ENCODE assay signal across 17 cellular contexts in genomic region chr11:131614514-131615085, GRCh38.
DNase-seq lines count a peak whose midpoint lies in the region; ATAC-seq and TF ChIP-seq lines count a peak whose summit lies in the region.
"Had no signal": no experiment of that assay in that cellular context is flagged by ENCODE, and none has a peak within 500 bp of the region (broad histone marks: within the 10 kb centered on the region; RNA-seq: fewer than 3 reads in every experiment).

No MANE protein-coding gene starts in this region.

- no peak overlapping the region for H3K4me3 ChIP-seq in body of pancreas

- H3K4me3 Mint-ChIP-seq in neural crest cell (no peak overlapping the region), HFFc6 (no peak overlapping the region)

- no peaks in the 10 kb centered on the region for H3K36me3 Mint-ChIP-seq in neural crest cell (ENCODE audit: low read depth)
- no peaks in the 10 kb centered on the region for H3K36me3 Mint-ChIP-seq in HFFc6 (ENCODE audit: low read depth)

- H3K9me3 Mint-ChIP-seq in neural crest cell, result no peaks in the 10 kb centered on the region
- no peaks in the 10 kb centered on the region for H3K9me3 Mint-ChIP-seq in HFFc6

- H3K36me3 ChIP-seq in body of pancreas (replicated peaks in 1 of 2; ENCODE audit: insufficient read depth in 1 of 2, low read depth in 2 of 2), result no peaks in the 10 kb centered on the region

- H3K27ac ChIP-seq in substantia nigra (ENCODE audit: low read depth, low read length, poor library complexity, severe bottlenecking) (peak overlapping the region; percentile 84), body of pancreas (no peak overlapping the region)
- H3K27ac ChIP-seq: C4-2B had no signal

- H3K27ac Mint-ChIP-seq in neural crest cell (ENCODE audit: unreplicated experiment) (peak overlapping the region; percentile 14), HFFc6 (no peak overlapping the region)

- H3K27me3 Mint-ChIP-seq in neural crest cell (ENCODE audit: low read depth) (peaks cover 13% of the 10 kb centered on the region), HFFc6 (ENCODE audit: insufficient read depth) (peaks cover 62% of the 10 kb centered on the region)

- no peak for TF ChIP-seq CTCF in neural crest cell (conservative IDR thresholded peaks at IDR 0.05)
- no peak for TF ChIP-seq CTCF in HFFc6 (IDR thresholded peaks at IDR 0.05)
- TF ChIP-seq CTCF in body of pancreas (IDR thresholded peaks at IDR 0.05), result no peak

- H3K27me3 ChIP-seq in body of pancreas, result no peaks in the 10 kb centered on the region

- H3K4me1 Mint-ChIP-seq in neural crest cell, result peaks cover 31% of the 10 kb centered on the region
- H3K4me1 Mint-ChIP-seq in HFFc6 (ENCODE audit: low read depth), result peaks cover 11% of the 10 kb centered on the region

- peak; percentile 82 for DNase-seq in LHCN-M2 (ENCODE audit: low read depth)
- peak in 39 of 42 donors; percentile 36 to 88 (median 68) for DNase-seq in head of caudate nucleus
- no peak for DNase-seq in neural crest cell (ENCODE audit: low read depth, low spot score)
- peak in 23 of 49 donors; percentile 40 to 73 (median 55) for DNase-seq in substantia nigra (lab: John Stamatoyannopoulos, UW)
- DNase-seq in HFFc6, result no peak
- DNase-seq in body of pancreas, result no peak
- DNase-seq: DMS153, EL, Kasumi-1, NCI-H1105, NCI-H1694, NCI-H226, NCI-H524 treated with DMSO at 0.1 percent for 48 hours had no signal

- TF ChIP-seq POLR2A in body of pancreas (IDR thresholded peaks at IDR 0.05), result no peak

- WGBS in body of pancreas, 2 donors, result 55 to 60% methylated on average over 5 of the region's 5 CpGs

- ATAC-seq in GM18517 (IDR thresholded peaks at IDR 0.05; ENCODE audit: unreplicated experiment) (no peak), body of pancreas (no peak)
- ATAC-seq: Panc1, Right ventricle myocardium inferior had no signal

- intact Hi-C loops in head of caudate nucleus (cut with DNase I), result no loop called here
- intact Hi-C loops in body of pancreas (cut with DNase I), result no loop called here

- H3K9me3 ChIP-seq in body of pancreas, result no peaks in the 10 kb centered on the region

- H3K4me1 ChIP-seq in body of pancreas, result no peaks in the 10 kb centered on the region

Comparison
In these comparisons a context has a peak if more than half of its experiments do, and no peak if none do; other contexts are left out.
1. DNase-seq: peak in LHCN-M2 (single experiment) and head of caudate nucleus (39 of 42); none in neural crest cell (single experiment), HFFc6 (single experiment) and body of pancreas (0 of 4).